10 cellular contexts compared by ENCODE assay signal in the genomic region with DNA sequence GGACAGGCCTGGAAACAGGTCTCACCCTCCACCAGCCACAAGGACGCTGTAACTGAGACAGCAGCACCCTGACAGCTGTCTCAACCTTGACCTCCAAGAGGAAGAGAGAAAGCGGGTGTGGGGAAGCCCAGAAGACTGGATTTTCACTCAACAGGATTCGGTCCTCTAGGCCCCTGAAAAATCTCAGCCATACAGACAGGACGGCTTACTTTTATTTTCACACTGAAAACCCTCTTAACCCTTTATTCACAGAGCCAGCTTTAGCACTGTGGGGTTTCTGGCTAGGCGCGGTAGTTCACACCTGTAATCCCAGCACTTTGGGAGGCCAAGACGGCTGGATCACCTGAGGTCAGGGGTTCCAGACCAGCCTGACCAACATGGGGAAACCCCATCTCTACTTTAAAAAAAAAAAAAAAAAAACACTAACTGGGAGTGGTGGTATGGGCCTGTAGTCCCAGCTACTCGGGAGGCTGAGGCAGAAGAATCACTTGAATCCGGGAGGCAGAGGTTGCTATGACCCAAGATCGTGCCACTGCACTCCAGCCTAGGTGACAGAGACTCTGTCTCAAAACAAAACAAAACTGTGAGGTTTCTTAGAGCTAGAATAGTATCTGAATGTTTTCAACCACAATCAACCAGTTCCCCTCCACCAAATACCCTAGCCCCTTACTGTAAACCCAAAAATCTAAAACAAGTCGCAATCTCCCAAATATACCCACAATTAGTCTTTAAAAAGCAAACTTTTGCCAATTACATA. TPM values are rescaled to one million over a fixed set of nuclear protein-coding genes. Genes with fewer than 3 reads are reported as not detected.
A peak's percentile ranks its signal among the peaks of the same experiment; 100 is the strongest.
DNase-seq lines count a peak whose midpoint lies in the region; ATAC-seq, FAIRE-seq and TF ChIP-seq lines count a peak whose summit lies in the region.
"Had no signal": no experiment of that assay in that cellular context is flagged by ENCODE, and none has a peak within 500 bp of the region (broad histone marks: within the 10 kb centered on the region; RNA-seq: fewer than 3 reads in every experiment).

No MANE protein-coding gene starts in this region.

- no peak overlapping the region for H3K9ac ChIP-seq in neural progenitor cell

- H3K4me3 Mint-ChIP-seq in activated CD4-positive, alpha-beta memory T cell treated with anti-CD3 and anti-CD28 coated beads, Interleukin-2, amount 10 ng/mL, durations not matched to agents 7 days and 5 days, result peak overlapping the region; percentile 60
- peak overlapping the region; percentile 48 for H3K4me3 Mint-ChIP-seq in neural progenitor cell

- TF ChIP-seq POLR2A in GM12891 (IDR thresholded peaks at IDR 0.05; ENCODE audit: low read depth, low read length), result no peak

- H3K79me2 ChIP-seq in neural progenitor cell (ENCODE audit: low read depth), result peaks cover 100% of the 10 kb centered on the region

- H3K36me3 Mint-ChIP-seq in activated CD4-positive, alpha-beta memory T cell treated with anti-CD3 and anti-CD28 coated beads, Interleukin-2, amount 10 ng/mL, durations not matched to agents 7 days and 5 days (ENCODE audit: low read depth), result peaks cover 68% of the 10 kb centered on the region
- peaks cover 12% of the 10 kb centered on the region for H3K36me3 Mint-ChIP-seq in neural progenitor cell

- no peaks in the 10 kb centered on the region for H3K27me3 ChIP-seq in neural progenitor cell
- H3K27me3 ChIP-seq: cardiac muscle cell had no signal

- peak; percentile 64 for FAIRE-seq in GM12891 (lab: Jason Lieb, UNC)

- peak overlapping the region; percentile 4 for H3K27ac ChIP-seq in neural progenitor cell
- H3K27ac ChIP-seq: cardiac muscle cell had no signal

- POLR2A ChIA-PET in activated CD4-positive, alpha-beta memory T cell treated with anti-CD3 and anti-CD28 coated beads, Interleukin-2, amount 10 ng/mL, durations not matched to agents 7 days and 5 days (lab: Charles Lee), result interaction anchor here (0.7 to 3.8 kb wide), 12 partner anchors 11 to 170 kb away, joined by 3 to 31 read pairs (median 6); a partner anchor contains a TSS

- no peaks in the 10 kb centered on the region for H3K9me3 Mint-ChIP-seq in activated CD4-positive, alpha-beta memory T cell treated with anti-CD3 and anti-CD28 coated beads, Interleukin-2, amount 10 ng/mL, durations not matched to agents 7 days and 5 days
- no peaks in the 10 kb centered on the region for H3K9me3 Mint-ChIP-seq in neural progenitor cell

- H3K27ac Mint-ChIP-seq in activated CD4-positive, alpha-beta memory T cell treated with anti-CD3 and anti-CD28 coated beads, Interleukin-2, amount 10 ng/mL, durations not matched to agents 7 days and 5 days, result peak overlapping the region; percentile 75
- peak overlapping the region; percentile 67 for H3K27ac Mint-ChIP-seq in neural progenitor cell

- H3K4me2 ChIP-seq in neural progenitor cell, result no peak overlapping the region

- H2AFZ ChIP-seq in neural progenitor cell (replicated peaks), result no peak overlapping the region

- CTCF ChIA-PET in activated CD4-positive, alpha-beta memory T cell treated with anti-CD3 and anti-CD28 coated beads, Interleukin-2, amount 10 ng/mL, durations not matched to agents 7 days and 5 days (lab: Charles Lee), result interaction anchor here (0.6 to 2.2 kb wide), 5 partner anchors 11 to 74 kb away, joined by 3 to 10 read pairs (median 4); no protein-coding TSS in a partner anchor

- peaks cover 58% of the 10 kb centered on the region for H3K4me1 ChIP-seq in neural progenitor cell

- peaks cover 19% of the 10 kb centered on the region for H3F3A ChIP-seq in neural progenitor cell (ENCODE audit: low read depth)

- H3K9me3 ChIP-seq in neural progenitor cell (ENCODE audit: low read depth), result no peaks in the 10 kb centered on the region

- no peak overlapping the region for H3K4me3 ChIP-seq in neural progenitor cell
- H3K4me3 ChIP-seq: cardiac muscle cell had no signal

- peak; percentile 25 for ATAC-seq in HG02798 (IDR thresholded peaks at IDR 0.05; ENCODE audit: poor library complexity, unreplicated experiment)

- no peak for DNase-seq in GM12891 (ENCODE audit: insufficient read length, low spot score)
- peak; percentile 36 for DNase-seq in activated CD4-positive, alpha-beta memory T cell treated with anti-CD3 and anti-CD28 coated beads, Interleukin-2, amount 10 ng/mL, durations not matched to agents 7 days and 5 days
- DNase-seq in neural progenitor cell (ENCODE audit: low spot score), result no peak
- no peak for DNase-seq in mucosa of gallbladder (ENCODE audit: low spot score)
- DNase-seq in activated CD8-positive, alpha-beta memory T cell treated with anti-CD3 and anti-CD28 coated beads for 24 hours, result no peak
- no peak for DNase-seq in hepatic stellate cell (ENCODE audit: low spot score)
- DNase-seq in stimulated activated CD4-positive, alpha-beta T cell treated with anti-CD3 and anti-CD28 coated beads, Interleukin-2, amount 100 ng/mL, for 48 hours, result no peak
- DNase-seq: kidney glomerular epithelial cell had no signal

- no peaks in the 10 kb centered on the region for H3K27me3 Mint-ChIP-seq in activated CD4-positive, alpha-beta memory T cell treated with anti-CD3 and anti-CD28 coated beads, Interleukin-2, amount 10 ng/mL, durations not matched to agents 7 days and 5 days
- peaks cover 3% of the 10 kb centered on the region for H3K27me3 Mint-ChIP-seq in neural progenitor cell (ENCODE audit: insufficient read depth, low read depth)

- H3K4me1 Mint-ChIP-seq in activated CD4-positive, alpha-beta memory T cell treated with anti-CD3 and anti-CD28 coated beads, Interleukin-2, amount 10 ng/mL, durations not matched to agents 7 days and 5 days, result peaks cover 81% of the 10 kb centered on the region
- peaks cover 70% of the 10 kb centered on the region for H3K4me1 Mint-ChIP-seq in neural progenitor cell

- H4K20me1 ChIP-seq in neural progenitor cell (ENCODE audit: low read depth), result peaks cover 91% of the 10 kb centered on the region

- no peak for TF ChIP-seq CTCF in neural progenitor cell (IDR thresholded peaks at IDR 0.05)

- no peaks in the 10 kb centered on the region for H3K36me3 ChIP-seq in neural progenitor cell
- H3K36me3 ChIP-seq: cardiac muscle cell had no signal

TF ChIP-seq in GM12891, 5 proteins besides CTCF, POLR2A, EP300 and RAD21:
- no peak for TF ChIP-seq POU2F2 (IDR thresholded peaks at IDR 0.05; ENCODE audit: low read depth, low read length)
- no peak for TF ChIP-seq TAF1 (IDR thresholded peaks at IDR 0.05; ENCODE audit: low read depth, low read length)
- peak; percentile 47; the same call in 1 of the 2 replicates for TF ChIP-seq POLR2AphosphoS5 (IDR thresholded peaks at IDR 0.05; ENCODE audit: low read depth, low read length)
- TF ChIP-seq SPI1 (IDR thresholded peaks at IDR 0.05; ENCODE audit: low read depth, low read length), result peak; percentile 83
- TF ChIP-seq PAX5 (IDR thresholded peaks at IDR 0.05; ENCODE audit: insufficient read depth, low read length, severe bottlenecking), result no peak

RNA-seq across cellular contexts. Expression of a gene that starts 5.3 kb away (rescaled TPM):
- polyA plus RNA-seq in GM12891 (2012; ENCODE audit: low read depth, missing spikeins), result 50.7 TPM
- total RNA-seq in activated CD4-positive, alpha-beta memory T cell treated with anti-CD3 and anti-CD28 coated beads, Interleukin-2, amount 10 ng/mL, durations not matched to agents 7 days and 5 days, result 100 to 1,000 TPM; 199 to 208 TPM
- total RNA-seq in neural progenitor cell (ENCODE audit: low replicate concordance) (47.3 and 68.1 TPM in 2 replicates), mucosa of gallbladder (143 TPM)

RNA-seq across cellular contexts. Expression of a gene that starts 23.1 kb away (rescaled TPM):
- polyA plus RNA-seq in GM12891 (2012; ENCODE audit: low read depth, missing spikeins), result 54.3 TPM
- 10 to 100 TPM; 73.9 to 77.9 TPM for total RNA-seq in activated CD4-positive, alpha-beta memory T cell treated with anti-CD3 and anti-CD28 coated beads, Interleukin-2, amount 10 ng/mL, durations not matched to agents 7 days and 5 days
- total RNA-seq in neural progenitor cell (ENCODE audit: low replicate concordance) (122 and 240 TPM in 2 replicates), mucosa of gallbladder (106 TPM)
